In genomic region chr2:178553047-178553446, GRCh38 we compare ENCODE assay signal across 1 cellular context.
TF ChIP-seq lines count a peak whose summit lies in the region.

No MANE protein-coding gene starts in this region.

TF ChIP-seq in SK-N-SH treated with all-trans-retinoic acid at 6 μM for 48 hours, 23 proteins besides CTCF, POLR2A, EP300 and RAD21 (continued from another document):
- TF ChIP-seq PATZ1 (CRISPR knock-in tag; IDR thresholded peaks at IDR 0.05; ENCODE audit: borderline replicate concordance) (no peak), PPARA (CRISPR knock-in tag; IDR thresholded peaks at IDR 0.05; ENCODE audit: borderline replicate concordance) (no peak), CSDC2 (CRISPR knock-in tag; IDR thresholded peaks at IDR 0.05) (no peak), ZFP30 (CRISPR knock-in tag; IDR thresholded peaks at IDR 0.05) (no peak), TOX (CRISPR knock-in tag; IDR thresholded peaks at IDR 0.05; ENCODE audit: borderline replicate concordance) (no peak), ISL1 (CRISPR knock-in tag; IDR thresholded peaks at IDR 0.05) (no peak)
TF ChIP-seq in SK-N-SH treated with all-trans-retinoic acid at 6 μM for 48 hours: peak in this region for 0.
